ENCODE assay signal across 24 cellular contexts in genomic region chr3:143824675-143825074, GRCh38.
DNase-seq lines count a peak whose midpoint lies in the region; ATAC-seq lines count a peak whose summit lies in the region.
"Had no signal": no experiment of that assay in that cellular context is flagged by ENCODE, and none has a peak within 500 bp of the region (broad histone marks: within the 10 kb centered on the region; RNA-seq: fewer than 3 reads in every experiment).

No MANE protein-coding gene starts in this region.

- peaks cover 63% of the 10 kb centered on the region for H3K4me1 ChIP-seq in BLaER1
- peaks cover 44% of the 10 kb centered on the region for H3K4me1 ChIP-seq in muscle layer of colon (ENCODE audit: insufficient read depth, low read length)
- H3K4me1 ChIP-seq: Caco-2, gastrocnemius medialis, tibial artery had no signal

- H3K27me3 Mint-ChIP-seq in dendritic cell treated with granulocyte-macrophage colony-stimulating factor and Interleukin-4, amounts not matched to agents 40 ng/mL and 50 ng/mL, for 4 days = no peaks in the 10 kb centered on the region
- H3K27me3 Mint-ChIP-seq: stimulated activated naive CD8-positive, alpha-beta T cell treated with anti-CD3 and anti-CD28 coated beads, Interleukin-15, Interleukin-2, amounts not matched to agents 100 ng/mL and 50 ng/mL, for 24 hours had no signal

- peak; percentile 51 for DNase-seq in GM04503 (ENCODE audit: low read depth)
- no peak for DNase-seq in DMS53 (lab: John Stamatoyannopoulos, UW)
- DNase-seq in KG1 (lab: John Stamatoyannopoulos, UW) = no peak
- DNase-seq in effector CD4-positive, alpha-beta T cell = no peak
- DNase-seq: activated CD4-positive, alpha-beta T cell treated with anti-CD3 and anti-CD28 coated beads, Interleukin-2, amount 50 U/mL, for 1 hour; activated CD8-positive, alpha-beta memory T cell treated with anti-CD3 and anti-CD28 coated beads, Interleukin-2, amount 50 U/mL, for 4 hours; activated effector memory CD4-positive, alpha-beta T cell treated with Interleukin-2 at 50 U/mL for 16 hours; Caco-2; EL; gastrocnemius medialis; hypothalamus; islet precursor cell; lower lobe of right lung; NCI-H1105 treated with DMSO at 0.1 percent for 48 hours; NCI-H524 treated with DMSO at 0.1 percent for 48 hours; stimulated activated CD4-positive, alpha-beta T cell treated with anti-CD3 and anti-CD28 coated beads, Interleukin-4, amount 100 ng/mL, for 4 hours; tibial artery; WERI-Rb-1 had no signal

- H3K4me3 ChIP-seq in BLaER1 (no peak overlapping the region), muscle layer of colon (ENCODE audit: low read depth in 1 of 2, low read length in 2 of 2) (no peak overlapping the region)
- H3K4me3 ChIP-seq: gastrocnemius medialis, lower lobe of right lung, tibial artery had no signal

- H3K36me3 ChIP-seq in BLaER1 (no peaks in the 10 kb centered on the region), muscle layer of colon (ENCODE audit: insufficient read depth, low read length) (no peaks in the 10 kb centered on the region)
- H3K36me3 ChIP-seq: gastrocnemius medialis, lower lobe of right lung, tibial artery, WERI-Rb-1 had no signal

- H4K20me1 ChIP-seq in BLaER1 = no peaks in the 10 kb centered on the region

- H3K4me1 Mint-ChIP-seq in dendritic cell treated with granulocyte-macrophage colony-stimulating factor and Interleukin-4, amounts not matched to agents 40 ng/mL and 50 ng/mL, for 4 days (ENCODE audit: low read depth) = peaks cover 80% of the 10 kb centered on the region

- H3K27me3 ChIP-seq in BLaER1 (no peaks in the 10 kb centered on the region), muscle layer of colon (ENCODE audit: control insufficient read depth in 1 of 2, insufficient read depth in 2 of 2, low read length in 2 of 2) (no peaks in the 10 kb centered on the region)
- H3K27me3 ChIP-seq: gastrocnemius medialis, tibial artery had no signal

- peak overlapping the region; percentile 69 for H3K27ac ChIP-seq in BLaER1
- H3K27ac ChIP-seq in muscle layer of colon (ENCODE audit: low read depth, low read length) = peak overlapping the region; percentile 25
- H3K27ac ChIP-seq: gastrocnemius medialis, tibial artery, WERI-Rb-1 had no signal

- no peak overlapping the region for H3K9ac ChIP-seq in BLaER1
- no peak overlapping the region for H3K9ac ChIP-seq in muscle layer of colon (ENCODE audit: low read length)

- H3K4me3 Mint-ChIP-seq in dendritic cell treated with granulocyte-macrophage colony-stimulating factor and Interleukin-4, amounts not matched to agents 40 ng/mL and 50 ng/mL, for 4 days = no peak overlapping the region
- H3K4me3 Mint-ChIP-seq: stimulated activated naive CD8-positive, alpha-beta T cell treated with anti-CD3 and anti-CD28 coated beads, Interleukin-15, Interleukin-2, amounts not matched to agents 100 ng/mL and 50 ng/mL, for 24 hours; T-helper 1 cell treated with Interleukin-12 subunit alpha and Interleukin-12 subunit beta and Interleukin-4 antibody, amounts not matched to agents 30 μg/mL and 1 μg/mL, for 36 hours had no signal

- H3K9me3 Mint-ChIP-seq in dendritic cell treated with granulocyte-macrophage colony-stimulating factor and Interleukin-4, amounts not matched to agents 40 ng/mL and 50 ng/mL, for 4 days = no peaks in the 10 kb centered on the region

- ATAC-seq in GM19351 (IDR thresholded peaks at IDR 0.05; ENCODE audit: unreplicated experiment) = no peak
- ATAC-seq: gastrocnemius medialis, lower lobe of right lung had no signal

- peaks cover 26% of the 10 kb centered on the region for H3K36me3 Mint-ChIP-seq in dendritic cell treated with granulocyte-macrophage colony-stimulating factor and Interleukin-4, amounts not matched to agents 40 ng/mL and 50 ng/mL, for 4 days (ENCODE audit: low read depth)

- H3K27ac Mint-ChIP-seq in dendritic cell treated with granulocyte-macrophage colony-stimulating factor and Interleukin-4, amounts not matched to agents 40 ng/mL and 50 ng/mL, for 4 days = peak overlapping the region; percentile 25
- H3K27ac Mint-ChIP-seq: stimulated activated naive CD8-positive, alpha-beta T cell treated with anti-CD3 and anti-CD28 coated beads, Interleukin-15, Interleukin-2, amounts not matched to agents 100 ng/mL and 50 ng/mL, for 24 hours; T-helper 1 cell treated with Interleukin-12 subunit alpha and Interleukin-12 subunit beta and Interleukin-4 antibody, amounts not matched to agents 30 μg/mL and 1 μg/mL, for 36 hours had no signal

- intact Hi-C loops in dendritic cell treated with granulocyte-macrophage colony-stimulating factor and Interleukin-4, amounts not matched to agents 40 ng/mL and 50 ng/mL, for 4 days (cut with micrococcal nuclease) = no loop called here

- H3K9me3 ChIP-seq in BLaER1 = peaks cover 5% of the 10 kb centered on the region; the same call in 1 of the 2 replicates
- no peaks in the 10 kb centered on the region for H3K9me3 ChIP-seq in muscle layer of colon (ENCODE audit: low read length)
- H3K9me3 ChIP-seq: Caco-2, gastrocnemius medialis, lower lobe of right lung, tibial artery had no signal

- H3K4me2 ChIP-seq in BLaER1 = peak overlapping the region; percentile 73
